ENCODE assay signal across 17 cellular contexts in the genomic region with DNA sequence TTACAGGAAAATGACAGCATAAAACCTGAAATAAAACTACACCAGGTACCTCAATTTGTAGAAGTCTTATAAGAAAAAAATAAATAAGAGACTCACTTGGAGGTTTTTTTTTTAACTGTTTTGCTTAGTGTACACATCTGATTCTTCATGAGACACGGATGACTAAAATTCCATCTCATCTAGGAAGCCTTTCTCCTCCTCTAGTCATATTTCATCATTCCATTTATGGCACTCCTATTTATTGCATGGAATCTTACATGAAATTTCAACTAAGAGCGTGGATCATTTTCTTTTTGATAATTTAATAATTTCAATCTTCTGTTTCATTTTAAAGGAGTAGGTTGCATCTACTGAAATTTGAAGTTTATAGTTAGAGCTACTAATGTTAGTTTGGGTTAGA. TPM values are rescaled to one million over a fixed set of nuclear protein-coding genes. Genes with fewer than 3 reads are reported as not detected.
DNase-seq lines count a peak whose midpoint lies in the region; ATAC-seq, FAIRE-seq and TF ChIP-seq lines count a peak whose summit lies in the region.
"Had no signal": no experiment of that assay in that cellular context is flagged by ENCODE, and none has a peak within 500 bp of the region (broad histone marks: within the 10 kb centered on the region; RNA-seq: fewer than 3 reads in every experiment).

No MANE protein-coding gene starts in this region.

- intact Hi-C loops in activated CD4-positive, alpha-beta T cell treated with anti-CD3 and anti-CD28 coated beads for 36 hours (cut with DNase I, micrococcal nuclease) = loop anchor here in 1 of 2 experiments (5.0 kb wide), 1 partner anchor 200 kb away; no protein-coding TSS in a partner anchor

- peak overlapping the region; percentile 96 for H3K9ac ChIP-seq in astrocyte (ENCODE audit: low read length)
- H3K9ac ChIP-seq in smooth muscle cell (ENCODE audit: low read depth) = no peak overlapping the region

- FAIRE-seq in astrocyte (lab: Jason Lieb, UNC) = no peak

- 74% methylated on average over 2 of the region's 2 CpGs for WGBS in smooth muscle cell (ENCODE audit: low lambda C conversion rate)

- H3K79me2 ChIP-seq in astrocyte (ENCODE audit: insufficient read depth, low read length) (peaks cover 6% of the 10 kb centered on the region), smooth muscle cell (ENCODE audit: low read depth) (peaks cover 4% of the 10 kb centered on the region)

- H3K27ac Mint-ChIP-seq in astrocyte (ENCODE audit: unreplicated experiment) = no peak overlapping the region
- H3K27ac Mint-ChIP-seq in activated CD4-positive, alpha-beta T cell treated with anti-CD3 and anti-CD28 coated beads for 36 hours = no peak overlapping the region
- H3K27ac Mint-ChIP-seq: CD4-positive, CD25-positive, alpha-beta regulatory T cell; T-cell had no signal

- peak overlapping the region; percentile 92 for H3K27ac ChIP-seq in astrocyte (ENCODE audit: low read depth, low read length)
- no peak overlapping the region for H3K27ac ChIP-seq in smooth muscle cell (ENCODE audit: low read depth)

- H3K4me3 Mint-ChIP-seq in astrocyte (ENCODE audit: unreplicated experiment) = no peak overlapping the region
- no peak overlapping the region for H3K4me3 Mint-ChIP-seq in activated CD4-positive, alpha-beta T cell treated with anti-CD3 and anti-CD28 coated beads for 36 hours
- H3K4me3 Mint-ChIP-seq: CD4-positive, CD25-positive, alpha-beta regulatory T cell had no signal

- H2AFZ ChIP-seq in astrocyte (ENCODE audit: low read depth, low read length) (no peak overlapping the region), smooth muscle cell (ENCODE audit: low read depth) (no peak overlapping the region)

- H3K27me3 ChIP-seq in astrocyte (ENCODE audit: insufficient read depth, low read length) (no peaks in the 10 kb centered on the region), smooth muscle cell (ENCODE audit: low read depth) (no peaks in the 10 kb centered on the region)
- H3K27me3 ChIP-seq: adrenal gland, upper lobe of left lung had no signal

- POLR2A ChIA-PET in activated CD4-positive, alpha-beta T cell treated with anti-CD3 and anti-CD28 coated beads for 36 hours (lab: Charles Lee) = no interaction called here

- no peaks in the 10 kb centered on the region for H3K27me3 Mint-ChIP-seq in astrocyte (ENCODE audit: low read depth, unreplicated experiment)
- peaks cover 43% of the 10 kb centered on the region for H3K27me3 Mint-ChIP-seq in activated CD4-positive, alpha-beta T cell treated with anti-CD3 and anti-CD28 coated beads for 36 hours

- no peaks in the 10 kb centered on the region for H3K9me3 Mint-ChIP-seq in astrocyte (ENCODE audit: unreplicated experiment)
- no peaks in the 10 kb centered on the region for H3K9me3 Mint-ChIP-seq in activated CD4-positive, alpha-beta T cell treated with anti-CD3 and anti-CD28 coated beads for 36 hours (ENCODE audit: low read depth)

- H3K4me1 ChIP-seq in astrocyte (ENCODE audit: insufficient read depth, low read length) (peaks cover 2% of the 10 kb centered on the region), smooth muscle cell (ENCODE audit: low read depth) (no peaks in the 10 kb centered on the region)
- H3K4me1 ChIP-seq: adrenal gland had no signal

- peaks cover 2% of the 10 kb centered on the region for H3K36me3 ChIP-seq in astrocyte (ENCODE audit: insufficient read depth, low read length)
- H3K36me3 ChIP-seq in smooth muscle cell (ENCODE audit: low read depth) = no peaks in the 10 kb centered on the region
- H3K36me3 ChIP-seq: adrenal gland had no signal

- DNase-seq in ELR (ENCODE audit: low read depth) (peak; percentile 79), astrocyte (ENCODE audit: low read depth) (no peak), fibroblast of the conjunctiva (ENCODE audit: low read depth) (peak; percentile 79), smooth muscle cell (lab: John Stamatoyannopoulos, UW; ENCODE audit: unreplicated experiment) (no peak), islet precursor cell (no peak)
- no peak for DNase-seq in activated CD4-positive, alpha-beta T cell treated with anti-CD3 and anti-CD28 coated beads for 36 hours
- DNase-seq: activated CD4-positive, alpha-beta T cell treated with anti-CD3 and anti-CD28 coated beads for 1 hour; activated T-cell treated with anti-CD3 and anti-CD28 coated beads for 4 hours; adrenal gland; CD4-positive, CD25-positive, alpha-beta regulatory T cell; NCI-H1417; NCI-H510A; stimulated activated CD4-positive, alpha-beta T cell treated with anti-CD3 and anti-CD28 coated beads, Interleukin-2, amount 100 ng/mL, for 24 hours; T-cell; upper lobe of left lung had no signal

- H3K4me3 ChIP-seq in astrocyte (ENCODE audit: insufficient read depth, low read depth, low read length) (peak overlapping the region; percentile 92), smooth muscle cell (peak overlapping the region; percentile 72)

- peak overlapping the region; percentile 88 for H3K4me2 ChIP-seq in astrocyte (ENCODE audit: low read length)
- peak overlapping the region; percentile 88 for H3K4me2 ChIP-seq in smooth muscle cell

- peaks cover 4% of the 10 kb centered on the region for H3K4me1 Mint-ChIP-seq in astrocyte (ENCODE audit: low read depth, unreplicated experiment)
- peaks cover 10% of the 10 kb centered on the region for H3K4me1 Mint-ChIP-seq in activated CD4-positive, alpha-beta T cell treated with anti-CD3 and anti-CD28 coated beads for 36 hours

- no peak for ATAC-seq in GM18909 (IDR thresholded peaks at IDR 0.05; ENCODE audit: poor library complexity, unreplicated experiment)
- no peak for ATAC-seq in activated CD4-positive, alpha-beta T cell treated with anti-CD3 and anti-CD28 coated beads for 36 hours
- ATAC-seq in GM21786 (IDR thresholded peaks at IDR 0.05; ENCODE audit: unreplicated experiment) = no peak
- ATAC-seq: T-cell had no signal

- TF ChIP-seq CTCF in astrocyte (IDR thresholded peaks at IDR 0.05; ENCODE audit: insufficient read depth, low read depth, low read length) (no peak), smooth muscle cell (IDR thresholded peaks at IDR 0.05; ENCODE audit: borderline replicate concordance, insufficient read depth, poor library complexity, severe bottlenecking) (no peak)

- H3K36me3 Mint-ChIP-seq in astrocyte (ENCODE audit: low read depth, unreplicated experiment) = no peaks in the 10 kb centered on the region
- no peaks in the 10 kb centered on the region for H3K36me3 Mint-ChIP-seq in activated CD4-positive, alpha-beta T cell treated with anti-CD3 and anti-CD28 coated beads for 36 hours (ENCODE audit: low read depth)
- H3K36me3 Mint-ChIP-seq: CD4-positive, CD25-positive, alpha-beta regulatory T cell; T-cell had no signal

- no peaks in the 10 kb centered on the region for H3F3A ChIP-seq in smooth muscle cell (ENCODE audit: low read depth)

- H3K9me3 ChIP-seq in astrocyte (ENCODE audit: insufficient read depth, low read depth, low read length) (no peaks in the 10 kb centered on the region), smooth muscle cell (replicated peaks; ENCODE audit: low read depth) (no peaks in the 10 kb centered on the region)
- H3K9me3 ChIP-seq: upper lobe of left lung had no signal

- CTCF ChIA-PET in activated CD4-positive, alpha-beta T cell treated with anti-CD3 and anti-CD28 coated beads for 36 hours (lab: Charles Lee) = no interaction called here

- H4K20me1 ChIP-seq in astrocyte (ENCODE audit: insufficient read depth, low read length) (no peaks in the 10 kb centered on the region), smooth muscle cell (ENCODE audit: low read depth) (no peaks in the 10 kb centered on the region)

RNA-seq across cellular contexts. Expression of a gene that starts 1.6 kb away (rescaled TPM):
- total RNA-seq in astrocyte (2.5 and 4.7 TPM in 2 replicates), smooth muscle cell (132 and 148 TPM in 2 replicates)
- polyA plus RNA-seq in smooth muscle cell = 37.2 and 57.3 TPM in 2 replicates
- 1 to 10 TPM; 1.1 to 1.2 TPM for total RNA-seq in activated CD4-positive, alpha-beta T cell treated with anti-CD3 and anti-CD28 coated beads for 36 hours

Comparison
In these comparisons a context has a peak if more than half of its experiments do, and no peak if none do; other contexts are left out.
1. DNase-seq: peak in ELR (single experiment) and fibroblast of the conjunctiva (single experiment); none in astrocyte (single experiment), smooth muscle cell (single experiment), islet precursor cell (single experiment) and activated CD4-positive, alpha-beta T cell treated with anti-CD3 and anti-CD28 coated beads for 36 hours (single experiment).
2. RNA of a gene that starts 1.6 kb away (total RNA-seq): 132 to 148 TPM in smooth muscle cell; 2.5 to 4.7 TPM in astrocyte and 1.1 to 1.2 TPM in activated CD4-positive, alpha-beta T cell treated with anti-CD3 and anti-CD28 coated beads for 36 hours; every median in the first group is over 10 times any median in the second.